18 cellular contexts compared by ENCODE assay signal in the genomic region with DNA sequence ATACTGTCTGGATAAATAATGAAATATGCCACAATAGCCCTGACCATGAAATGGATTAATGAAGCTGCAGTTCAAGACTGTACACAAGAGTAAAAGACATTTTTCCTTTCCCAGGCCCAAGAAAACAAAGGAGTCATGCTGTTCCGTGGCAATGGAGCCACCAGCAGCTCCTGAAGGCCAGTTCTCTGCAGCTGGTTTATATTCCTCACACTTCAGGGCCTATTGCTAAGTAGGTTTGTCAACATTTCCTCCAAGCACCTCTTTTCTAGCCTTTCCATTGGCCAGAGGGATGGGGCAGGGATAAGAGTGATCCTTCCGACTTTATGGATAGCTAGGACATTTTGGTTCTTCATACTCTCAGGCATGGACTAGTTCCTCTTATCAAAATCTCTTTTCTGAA.
"Had no signal": no experiment of that assay in that cellular context is flagged by ENCODE, and none has a peak within 500 bp of the region (broad histone marks: within the 10 kb centered on the region; RNA-seq: fewer than 3 reads in every experiment).

No MANE protein-coding gene starts in this region.

- H3K36me3 ChIP-seq: esophagus squamous epithelium, right atrium auricular region, sigmoid colon, tibial nerve had no signal

- H3K27ac Mint-ChIP-seq: natural killer cell; stimulated activated naive B cell treated with anti-CD40 and anti-IgM and Interleukin-4, amounts not matched to agents 10 μg/mL and 1 μg/mL and 100 μg/mL, for 72 hours; stimulated activated naive CD8-positive, alpha-beta T cell treated with anti-CD3 and anti-CD28 coated beads, Interleukin-15, amount 100 ng/mL, for 72 hours had no signal

- H3K27ac ChIP-seq: esophagus squamous epithelium, hepatocyte, right atrium auricular region, sigmoid colon, skin epidermis, testis, tibial nerve had no signal

- H3K4me3 ChIP-seq: esophagus squamous epithelium, hepatocyte, right atrium auricular region, sigmoid colon, skin epidermis, testis, tibial nerve had no signal

- H3K27me3 Mint-ChIP-seq: stimulated activated naive CD8-positive, alpha-beta T cell treated with anti-CD3 and anti-CD28 coated beads, Interleukin-15, amount 100 ng/mL, for 72 hours had no signal

- H3K9me3 Mint-ChIP-seq: natural killer cell had no signal

- H3K36me3 Mint-ChIP-seq: natural killer cell; stimulated activated naive B cell treated with anti-CD40 and anti-IgM and Interleukin-4, amounts not matched to agents 10 μg/mL and 1 μg/mL and 100 μg/mL, for 72 hours had no signal

- ATAC-seq: natural killer cell; stimulated activated naive B cell treated with anti-CD40 and anti-IgM and Interleukin-4, amounts not matched to agents 10 μg/mL and 1 μg/mL and 100 μg/mL, for 72 hours; stimulated activated naive CD8-positive, alpha-beta T cell treated with anti-CD3 and anti-CD28 coated beads, Interleukin-15, amount 100 ng/mL, for 72 hours had no signal

- H3K4me3 Mint-ChIP-seq: natural killer cell; neural crest cell; stimulated activated naive B cell treated with anti-CD40 and anti-IgM and Interleukin-4, amounts not matched to agents 10 μg/mL and 1 μg/mL and 100 μg/mL, for 72 hours; stimulated activated naive CD8-positive, alpha-beta T cell treated with anti-CD3 and anti-CD28 coated beads, Interleukin-15, amount 100 ng/mL, for 72 hours had no signal

- H3K4me1 Mint-ChIP-seq: natural killer cell; stimulated activated naive B cell treated with anti-CD40 and anti-IgM and Interleukin-4, amounts not matched to agents 10 μg/mL and 1 μg/mL and 100 μg/mL, for 72 hours; stimulated activated naive CD8-positive, alpha-beta T cell treated with anti-CD3 and anti-CD28 coated beads, Interleukin-15, amount 100 ng/mL, for 72 hours had no signal

- H3K9me3 ChIP-seq: esophagus squamous epithelium, right atrium auricular region, sigmoid colon, testis, tibial nerve had no signal

- DNase-seq: dermis blood vessel endothelial cell; esophagus squamous epithelium; foreskin fibroblast; left colon; mammary epithelial cell; natural killer cell; posterior cingulate gyrus; sigmoid colon; stimulated activated CD4-positive, alpha-beta T cell treated with anti-CD3 and anti-CD28 coated beads, Interleukin-2, amount 100 ng/mL, for 24 hours; stimulated activated CD4-positive, alpha-beta T cell treated with anti-CD3 and anti-CD28 coated beads, Interleukin-4, amount 100 ng/mL, for 4 hours; stimulated activated naive B cell treated with anti-CD40 and anti-IgM and Interleukin-4, amounts not matched to agents 10 μg/mL and 1 μg/mL and 100 μg/mL, for 72 hours; stimulated activated naive CD8-positive, alpha-beta T cell treated with anti-CD3 and anti-CD28 coated beads, Interleukin-15, amount 100 ng/mL, for 72 hours; testis had no signal
